In genomic region chr2:26088038-26088643, GRCh38 we compare ENCODE assay signal across 9 cellular contexts. TPM values are rescaled to one million over a fixed set of nuclear protein-coding genes. Genes with fewer than 3 reads are reported as not detected.
DNase-seq lines count a peak whose midpoint lies in the region; TF ChIP-seq lines count a peak whose summit lies in the region.
"Had no signal": no experiment of that assay in that cellular context is flagged by ENCODE, and none has a peak within 500 bp of the region (broad histone marks: within the 10 kb centered on the region; RNA-seq: fewer than 3 reads in every experiment).

No MANE protein-coding gene starts in this region.

- H3K9me3 Mint-ChIP-seq in activated T-cell treated with anti-CD3 and anti-CD28 coated beads, Interleukin-2, amount 50 U/mL, for 24 hours, result peaks cover 6% of the 10 kb centered on the region

- intact Hi-C loops in ascending aorta (cut with DNase I) (no loop called here), tibial artery (cut with DNase I; ENCODE audit: low total_unique reads) (no loop called here)

- H3K4me1 ChIP-seq in ascending aorta (peaks cover 0 to 13% of the 10 kb centered on the region in 2 donors), tibial artery (peaks cover 0 to 5% (median 0%) of the 10 kb centered on the region in 4 donors)

- DNase-seq in activated T-cell treated with anti-CD3 and anti-CD28 coated beads for 24 hours (ENCODE audit: low read depth) (peak; percentile 8), M059J (ENCODE audit: low read depth) (peak; percentile 28), ascending aorta (ENCODE audit: low spot score in 2 of 2) (no peak), inferior parietal cortex (ENCODE audit: extremely low spot score) (peak; percentile 74), tibial artery (no peak), coronary artery (ENCODE audit: low spot score) (no peak), COLO668 (lab: John Stamatoyannopoulos, UW; ENCODE audit: unreplicated experiment) (no peak)
- no peak for DNase-seq in activated T-cell treated with anti-CD3 and anti-CD28 coated beads, Interleukin-2, amount 50 U/mL, for 24 hours

- H3K9me3 ChIP-seq in ascending aorta, result no peaks in the 10 kb centered on the region
- no peaks in the 10 kb centered on the region for H3K9me3 ChIP-seq in tibial artery

- no peaks in the 10 kb centered on the region for H3K27me3 Mint-ChIP-seq in activated T-cell treated with anti-CD3 and anti-CD28 coated beads, Interleukin-2, amount 50 U/mL, for 24 hours
- H3K27me3 Mint-ChIP-seq: activated naive CD8-positive, alpha-beta T cell had no signal

- H3K27ac Mint-ChIP-seq in activated T-cell treated with anti-CD3 and anti-CD28 coated beads, Interleukin-2, amount 50 U/mL, for 24 hours, result no peak overlapping the region
- H3K27ac Mint-ChIP-seq: activated naive CD8-positive, alpha-beta T cell had no signal

- peaks cover 35% of the 10 kb centered on the region for H3K36me3 Mint-ChIP-seq in activated T-cell treated with anti-CD3 and anti-CD28 coated beads, Interleukin-2, amount 50 U/mL, for 24 hours (ENCODE audit: low read depth)

- peaks cover 74% of the 10 kb centered on the region for H3K4me1 Mint-ChIP-seq in activated T-cell treated with anti-CD3 and anti-CD28 coated beads, Interleukin-2, amount 50 U/mL, for 24 hours (ENCODE audit: low read depth)

- H3K27ac ChIP-seq in ascending aorta, result no peak overlapping the region
- H3K27ac ChIP-seq in tibial artery, result no peak overlapping the region
- H3K27ac ChIP-seq in coronary artery, result no peak overlapping the region

- H3K4me3 ChIP-seq in ascending aorta (no peak overlapping the region), tibial artery (no peak overlapping the region), coronary artery (no peak overlapping the region)

- peak; percentile 31 to 56 (median 41) for TF ChIP-seq CTCF in ascending aorta (IDR thresholded peaks at IDR 0.05)
- peak; percentile 42 to 59 for TF ChIP-seq CTCF in tibial artery (IDR thresholded peaks at IDR 0.05)
- no peak for TF ChIP-seq CTCF in coronary artery (IDR thresholded peaks at IDR 0.05)

- no peak overlapping the region for H3K4me3 Mint-ChIP-seq in activated T-cell treated with anti-CD3 and anti-CD28 coated beads, Interleukin-2, amount 50 U/mL, for 24 hours
- H3K4me3 Mint-ChIP-seq: activated naive CD8-positive, alpha-beta T cell had no signal

- no peaks in the 10 kb centered on the region for H3K36me3 ChIP-seq in ascending aorta
- peaks cover 0 to 5% (median 0%) of the 10 kb centered on the region in 3 donors for H3K36me3 ChIP-seq in tibial artery

- H3K27me3 ChIP-seq in ascending aorta (no peaks in the 10 kb centered on the region), tibial artery (no peaks in the 10 kb centered on the region)

RNA-seq across cellular contexts. Expression of gene RAB10, which starts 54.3 kb away (rescaled TPM):
- total RNA-seq in M059J (2014; rRNA removed; shearing (Covaris generic)), result 71.0 and 115 TPM in 2 replicates
- total RNA-seq in ascending aorta, result 181 TPM

Comparison
In these comparisons a context has a peak if more than half of its experiments do, and no peak if none do; other contexts are left out.
1. DNase-seq: peak in activated T-cell treated with anti-CD3 and anti-CD28 coated beads for 24 hours (single experiment), M059J (single experiment) and inferior parietal cortex (single experiment); none in activated T-cell treated with anti-CD3 and anti-CD28 coated beads, Interleukin-2, amount 50 U/mL, for 24 hours (single experiment), ascending aorta (0 of 2), tibial artery (0 of 2), coronary artery (single experiment) and COLO668 (single experiment).